30 cellular contexts compared by ENCODE assay signal in the genomic region with DNA sequence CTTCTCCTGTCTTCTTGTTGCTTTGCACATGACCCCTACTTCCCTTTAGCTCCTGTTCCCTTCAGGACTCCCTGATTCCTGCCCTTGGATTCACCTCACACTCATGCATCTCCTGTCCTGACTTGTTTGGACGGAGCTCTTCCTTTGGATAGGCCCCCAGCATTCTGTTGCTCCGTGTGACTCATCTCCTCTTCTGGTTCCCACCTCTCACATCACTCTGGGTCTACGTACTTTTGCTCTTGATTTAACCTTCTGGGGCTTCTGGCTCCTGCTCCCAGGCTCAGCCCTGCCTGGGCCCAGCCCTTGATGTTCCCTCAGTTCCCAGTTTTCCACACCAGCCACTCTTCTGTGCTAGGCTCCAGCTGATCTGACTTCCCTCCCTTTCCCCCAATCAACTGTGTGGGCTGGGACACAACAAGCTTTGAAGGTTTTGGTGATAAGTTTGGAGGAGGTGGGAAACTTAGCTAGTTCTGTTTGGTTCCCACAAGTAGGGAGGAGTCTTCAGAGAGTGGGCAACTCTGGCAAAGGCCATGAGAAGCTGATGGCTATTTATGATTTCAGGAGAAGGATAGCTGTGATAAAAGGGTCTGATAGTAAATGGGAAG.
DNase-seq lines count a peak whose midpoint lies in the region; ATAC-seq, FAIRE-seq and TF ChIP-seq lines count a peak whose summit lies in the region.
"Had no signal": no experiment of that assay in that cellular context is flagged by ENCODE, and none has a peak within 500 bp of the region (broad histone marks: within the 10 kb centered on the region; RNA-seq: fewer than 3 reads in every experiment).

No MANE protein-coding gene starts in this region.

- no peak for FAIRE-seq in H1 (lab: Jason Lieb, UNC)
- FAIRE-seq: endometrium, GM12878 had no signal

- H3K27me3 ChIP-seq in H1 (replicated peaks in 1 of 4; ENCODE audit: control insufficient read depth in 3 of 4, extremely low read depth in 1 of 4, insufficient read depth in 3 of 4, low read length in 3 of 4) (no peaks in the 10 kb centered on the region), mesendoderm (ENCODE audit: insufficient read depth, low read length, poor library complexity) (no peaks in the 10 kb centered on the region)
- H3K27me3 ChIP-seq: right lobe of liver had no signal

- H2BK12ac ChIP-seq in H1 (ENCODE audit: low read depth, low read length), result no peak overlapping the region

- H3K9ac ChIP-seq in H1 (replicated peaks in 1 of 4; ENCODE audit: extremely low read depth in 1 of 4, low read depth in 3 of 4, low read length in 3 of 4) (no peak overlapping the region), mesendoderm (ENCODE audit: low read length) (no peak overlapping the region)

- H2BK5ac ChIP-seq in H1 (ENCODE audit: low read depth, low read length) (no peak overlapping the region), mesendoderm (ENCODE audit: low read length) (no peak overlapping the region)

- H3K18ac ChIP-seq in H1 (ENCODE audit: extremely low read depth, low read length), result no peak overlapping the region
- no peak overlapping the region for H3K18ac ChIP-seq in mesendoderm (ENCODE audit: low read length)

- TF ChIP-seq CTCF in H1 (IDR thresholded peaks at IDR 0.05; ENCODE audit: control extremely low read depth in 1 of 3, insufficient read depth in 1 of 3, low read depth in 1 of 3, low read length in 3 of 3), result no peak

- H3K23ac ChIP-seq in H1 (ENCODE audit: insufficient read length) (no peak overlapping the region), mesendoderm (ENCODE audit: low read length) (no peak overlapping the region)

- H4K20me1 ChIP-seq in H1 (replicated peaks in 1 of 2; ENCODE audit: control insufficient read depth in 1 of 2, insufficient read depth in 2 of 2, low read length in 2 of 2), result no peaks in the 10 kb centered on the region

- no peak for ATAC-seq in left ventricle myocardium superior
- ATAC-seq in GM21786 (IDR thresholded peaks at IDR 0.05; ENCODE audit: unreplicated experiment), result no peak
- ATAC-seq: activated CD8-positive, alpha-beta T cell treated with anti-CD3 and anti-CD28 coated beads for 36 hours; GM12878; HCT116; left colon; PC-3; right lobe of liver; Right ventricle myocardium inferior had no signal

- no peak overlapping the region for H3K4me3 ChIP-seq in H1 (ENCODE audit: extremely low read depth in 1 of 4, insufficient read depth in 2 of 4, low read depth in 3 of 4, low read length in 4 of 4)
- H3K4me3 ChIP-seq in mesendoderm (ENCODE audit: low read length), result no peak overlapping the region
- H3K4me3 ChIP-seq: dorsolateral prefrontal cortex, GM12878, right lobe of liver, thoracic aorta had no signal

- POLR2A ChIA-PET in H1 (lab: Charles Lee; ENCODE audit: partially characterized antibody), result no interaction called here

- H3K4ac ChIP-seq in H1 (replicated peaks; ENCODE audit: insufficient read length, low read depth, low read length) (no peak overlapping the region), mesendoderm (ENCODE audit: low read depth, low read length) (no peak overlapping the region)

- H3K27ac ChIP-seq in H1 (ENCODE audit: low read depth, low read length), result no peak overlapping the region
- no peak overlapping the region for H3K27ac ChIP-seq in mesendoderm (ENCODE audit: low read depth, low read length)
- H3K27ac ChIP-seq: right lobe of liver, thoracic aorta had no signal

- no peak overlapping the region for H4K5ac ChIP-seq in H1 (ENCODE audit: insufficient read length, low read depth, low read length)
- no peak overlapping the region for H4K5ac ChIP-seq in mesendoderm (ENCODE audit: low read length)

- H4K91ac ChIP-seq in H1 (replicated peaks; ENCODE audit: insufficient read length, low read length), result no peak overlapping the region

- no peak for TF ChIP-seq POLR2A in H1 (IDR thresholded peaks at IDR 0.05; ENCODE audit: control extremely low read depth in 1 of 2, low read depth in 2 of 2, low read length in 2 of 2)

- H3K14ac ChIP-seq in H1 (ENCODE audit: insufficient read length), result no peak overlapping the region

- CTCF ChIA-PET in H1 (lab: Charles Lee; ENCODE audit: partially characterized antibody), result interaction anchor here (1.4 to 1.8 kb wide), 2 partner anchors 11 to 13 kb away, joined by 4 to 7 read pairs; no protein-coding TSS in a partner anchor

- H2AFZ ChIP-seq in H1 (ENCODE audit: low read length), result peak overlapping the region; percentile 25; the same call in 1 of the 2 replicates

- no peak overlapping the region for H2BK20ac ChIP-seq in H1 (ENCODE audit: low read length)

- H2BK15ac ChIP-seq in H1 (ENCODE audit: low read length), result no peak overlapping the region
- H2BK15ac ChIP-seq in mesendoderm (replicated peaks; ENCODE audit: low read depth), result no peak overlapping the region

- TF ChIP-seq RAD21 in H1 (IDR thresholded peaks at IDR 0.05 in 1 of 2, conservative IDR thresholded peaks at IDR 0.05 in 1 of 2; ENCODE audit: low read depth in 2 of 2, low read length in 2 of 2), result no peak

- H3K79me2 ChIP-seq in H1 (ENCODE audit: control insufficient read depth in 1 of 2, insufficient read depth in 2 of 2, low read length in 2 of 2), result no peaks in the 10 kb centered on the region
- H3K79me2 ChIP-seq in mesendoderm (ENCODE audit: control insufficient read depth, insufficient read depth, low read length), result no peaks in the 10 kb centered on the region

- H2AK5ac ChIP-seq in H1 (ENCODE audit: low read depth, low read length) (no peak overlapping the region), mesendoderm (ENCODE audit: low read length) (no peak overlapping the region)

- H3K79me1 ChIP-seq in H1 (ENCODE audit: low read depth, low read length) (no peaks in the 10 kb centered on the region), mesendoderm (ENCODE audit: low read length) (no peaks in the 10 kb centered on the region)

- intact Hi-C loops in left ventricle myocardium superior (cut with micrococcal nuclease), result no loop called here

- no peak overlapping the region for H3K4me2 ChIP-seq in H1 (ENCODE audit: insufficient read depth in 1 of 2, low read depth in 2 of 2, low read length in 2 of 2)
- H3K4me2 ChIP-seq in mesendoderm (ENCODE audit: low read length), result no peak overlapping the region

- DNase-seq in EH (ENCODE audit: low read depth) (peak; percentile 17), NCI-H446 treated with DMSO at 0.1 percent for 48 hours (lab: John Stamatoyannopoulos, UW) (peak; percentile 67), H1 (ENCODE audit: low read depth in 1 of 2, low spot score in 2 of 2) (no peak), mesendoderm (peak; percentile 19), left ventricle myocardium superior (no peak), SIG-M5 (lab: John Stamatoyannopoulos, UW) (no peak)
- DNase-seq: activated CD4-positive, alpha-beta T cell treated with anti-CD3 and anti-CD28 coated beads for 1 hour; activated CD8-positive, alpha-beta memory T cell treated with anti-CD3 and anti-CD28 coated beads, Interleukin-2, amount 50 U/mL, for 48 hours; activated CD8-positive, alpha-beta T cell treated with anti-CD3 and anti-CD28 coated beads for 36 hours; activated naive CD4-positive, alpha-beta T cell treated with Interleukin-2 at 50 U/mL for 16 hours; CD4-positive, alpha-beta T cell; cerebellar nuclear complex; dorsolateral prefrontal cortex; hypothalamus; left colon; NCI-H1092; NCI-H2029; NCI-H2227 treated with DMSO at 0.1 percent for 48 hours; NCI-H526 treated with DMSO at 0.1 percent for 48 hours; NK-92 treated with Interleukin-12 subunit alpha and Interleukin-12 subunit beta, amount 100 ng/mL, for 24 hours; PC-3; posterior cingulate gyrus; right lobe of liver; stimulated activated CD8-positive, alpha-beta memory T cell treated with anti-CD3 and anti-CD28 coated beads, Interleukin-4, amount 100 ng/mL, for 48 hours had no signal

- no peaks in the 10 kb centered on the region for H3K9me3 ChIP-seq in H1 (ENCODE audit: insufficient read depth in 2 of 2, low read depth in 1 of 2, low read length in 1 of 2)
- H3K9me3 ChIP-seq: right lobe of liver, thoracic aorta had no signal

- no peak overlapping the region for H2BK120ac ChIP-seq in H1 (replicated peaks; ENCODE audit: low read depth, low read length)
- H2BK120ac ChIP-seq in mesendoderm (ENCODE audit: low read depth, low read length), result no peak overlapping the region

- H3K4me1 ChIP-seq in H1 (replicated peaks in 1 of 4; ENCODE audit: control insufficient read depth in 3 of 4, insufficient read depth in 4 of 4, low read length in 3 of 4) (no peaks in the 10 kb centered on the region), mesendoderm (ENCODE audit: control insufficient read depth, low read depth, low read length) (no peaks in the 10 kb centered on the region)
- H3K4me1 ChIP-seq: right lobe of liver had no signal

- H3K56ac ChIP-seq in H1 (replicated peaks; ENCODE audit: insufficient read length, low read depth, low read length) (no peak overlapping the region), mesendoderm (ENCODE audit: low read length) (no peak overlapping the region)

- TF ChIP-seq EP300 in H1 (IDR thresholded peaks at IDR 0.05; ENCODE audit: borderline replicate concordance in 1 of 2, low read depth in 2 of 2, low read length in 2 of 2), result no peak

- 90% methylated on average over 3 of the region's 3 CpGs; no CpG with 5 or more reads in 1 of the 2 experiments for WGBS in H1 (ENCODE audit: extremely low coverage in 1 of 2, insufficient coverage in 1 of 2, insufficient read length in 1 of 2, insufficient replicate concordance in 2 of 2, low coverage in 1 of 2, low lambda C conversion rate in 2 of 2, missing lambda C conversion rate in 1 of 2), 2 experiments
- no CpG with 5 or more reads among the region's 3 CpGs for WGBS in mesendoderm (ENCODE audit: extremely low coverage, insufficient coverage, low lambda C conversion rate)

- no peaks in the 10 kb centered on the region for H3K23me2 ChIP-seq in H1 (ENCODE audit: low read depth, low read length)

- H4K8ac ChIP-seq in H1 (ENCODE audit: extremely low read depth, insufficient read depth, low read length), result no peak overlapping the region
- H4K8ac ChIP-seq in mesendoderm (ENCODE audit: low read depth, low read length), result no peak overlapping the region

- H3K36me3 ChIP-seq in H1 (ENCODE audit: control insufficient read depth in 2 of 4, insufficient read depth in 4 of 4, low read length in 3 of 4) (no peaks in the 10 kb centered on the region), mesendoderm (ENCODE audit: control insufficient read depth, insufficient read depth, low read length) (no peaks in the 10 kb centered on the region)
- H3K36me3 ChIP-seq: right lobe of liver, thoracic aorta had no signal

TF ChIP-seq in H1, 55 proteins besides CTCF, POLR2A, EP300 and RAD21 (continues in another document):
- TF ChIP-seq KDM1A (IDR thresholded peaks at IDR 0.05; ENCODE audit: borderline replicate concordance, low read length) (no peak), POU5F1 (IDR thresholded peaks at IDR 0.05; ENCODE audit: low read depth, low read length) (no peak), SIX5 (IDR thresholded peaks at IDR 0.05; ENCODE audit: low read depth, low read length) (no peak), RNF2 (IDR thresholded peaks at IDR 0.05; ENCODE audit: borderline replicate concordance, low read depth, low read length, missing control alignments, poor library complexity, severe bottlenecking) (no peak), RBBP5 (IDR thresholded peaks at IDR 0.05; ENCODE audit: borderline replicate concordance, low read depth, low read length) (no peak)
- TF ChIP-seq, protein P1, sequence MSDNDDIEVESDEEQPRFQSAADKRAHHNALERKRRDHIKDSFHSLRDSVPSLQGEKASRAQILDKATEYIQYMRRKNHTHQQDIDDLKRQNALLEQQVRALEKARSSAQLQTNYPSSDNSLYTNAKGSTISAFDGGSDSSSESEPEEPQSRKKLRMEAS (IDR thresholded peaks at IDR 0.05), result no peak

Comparison
In these comparisons a context has a peak if more than half of its experiments do, and no peak if none do; other contexts are left out.
1. DNase-seq: peak in EH (single experiment), NCI-H446 treated with DMSO at 0.1 percent for 48 hours (single experiment) and mesendoderm (single experiment); none in H1 (0 of 2), left ventricle myocardium superior (single experiment) and SIG-M5 (single experiment).